In genomic region chr14:55599250-55599879, GRCh38 we compare ENCODE assay signal across 2 cellular contexts.
A peak's percentile ranks its signal among the peaks of the same experiment; 100 is the strongest.
TF ChIP-seq lines count a peak whose summit lies in the region.

No MANE protein-coding gene starts in this region.

TF ChIP-seq in SK-N-SH, 30 proteins besides CTCF, POLR2A, EP300 and RAD21 (continued from another document):
- no peak for TF ChIP-seq IRF3 (IDR thresholded peaks at IDR 0.05; ENCODE audit: low read depth, low read length)
- no peak for TF ChIP-seq ELF1 (IDR thresholded peaks at IDR 0.05)
- TF ChIP-seq NFIC (IDR thresholded peaks at IDR 0.05; ENCODE audit: borderline replicate concordance), result 0 out of 2 replicates have a peak, but pooled peaks have one; percentile 20
- no peak for TF ChIP-seq RCOR1 (IDR thresholded peaks at IDR 0.05; ENCODE audit: low read length)
- TF ChIP-seq MXI1 (IDR thresholded peaks at IDR 0.05; ENCODE audit: low read depth, low read length), result no peak
- no peak for TF ChIP-seq YY1 (IDR thresholded peaks at IDR 0.05; ENCODE audit: low read depth)

TF ChIP-seq in SK-N-SH treated with all-trans-retinoic acid at 6 μM for 48 hours, 23 proteins besides CTCF, POLR2A, EP300 and RAD21 (continued from another document):
- TF ChIP-seq CSRNP3 (CRISPR knock-in tag; IDR thresholded peaks at IDR 0.05) (no peak), TCF4 (CRISPR knock-in tag; IDR thresholded peaks at IDR 0.05; ENCODE audit: borderline replicate concordance) (no peak), CREB5 (CRISPR knock-in tag; IDR thresholded peaks at IDR 0.05; ENCODE audit: low read depth) (no peak), TSHZ2 (CRISPR knock-in tag; IDR thresholded peaks at IDR 0.05) (no peak), SNAI2 (CRISPR knock-in tag; IDR thresholded peaks at IDR 0.05) (no peak), ZNF70 (CRISPR knock-in tag; IDR thresholded peaks at IDR 0.05) (no peak)
